ENCODE assay signal across 14 cellular contexts in the genomic region with DNA sequence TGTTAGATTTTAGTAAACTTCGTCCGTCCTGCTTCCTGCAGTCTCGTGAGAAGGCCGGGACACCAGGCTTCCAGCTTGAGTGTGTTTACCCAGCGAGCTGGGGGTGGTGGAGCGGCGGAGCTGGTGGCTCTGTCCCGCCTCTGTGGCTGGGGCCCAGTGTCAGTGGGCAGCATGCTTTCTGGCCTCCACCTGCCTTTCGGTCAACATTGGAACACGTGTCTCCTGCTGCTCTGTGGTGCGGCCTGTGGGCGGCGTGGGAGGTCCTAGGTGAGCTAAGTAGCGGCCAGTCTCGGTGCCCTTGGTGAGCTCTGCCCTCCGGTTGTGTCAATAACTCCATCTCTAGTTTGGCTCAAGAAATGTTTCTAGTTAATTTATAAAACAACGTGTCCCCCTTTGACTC.
A peak's percentile ranks its signal among the peaks of the same experiment; 100 is the strongest.
DNase-seq lines count a peak whose midpoint lies in the region; ATAC-seq, FAIRE-seq and TF ChIP-seq lines count a peak whose summit lies in the region.
"Had no signal": no experiment of that assay in that cellular context is flagged by ENCODE, and none has a peak within 500 bp of the region (broad histone marks: within the 10 kb centered on the region; RNA-seq: fewer than 3 reads in every experiment).

No MANE protein-coding gene starts in this region.

- H3K36me3 Mint-ChIP-seq in GM23338 (ENCODE audit: low read depth): no peaks in the 10 kb centered on the region

- H3K4me2 ChIP-seq in GM23338: no peak overlapping the region
- no peak overlapping the region for H3K4me2 ChIP-seq in GM12878 (ENCODE audit: control insufficient read depth, insufficient read depth)

- CTCF ChIA-PET in GM12878 (lab: Yijun Ruan, JAX): interaction anchor here (1.0 to 1.1 kb wide), 2 partner anchors 10 to 54 kb away, joined by 4 to 6 read pairs; no protein-coding TSS in a partner anchor

- DNase-seq in GM23338 (ENCODE audit: low spot score): peak; percentile 20
- peak; percentile 28 for DNase-seq in NCI-H2081 treated with DMSO at 0.1 percent for 48 hours (lab: John Stamatoyannopoulos, UW)
- no peak for DNase-seq in GM12878 (ENCODE audit: low read depth, low spot score)
- peak; percentile 62 for DNase-seq in mucosa of gallbladder (ENCODE audit: low spot score)
- no peak for DNase-seq in NCI-H1105 (lab: John Stamatoyannopoulos, UW)
- no peak for DNase-seq in dermis blood vessel endothelial cell
- no peak for DNase-seq in NCI-H1105 treated with DMSO at 0.1 percent for 48 hours (lab: John Stamatoyannopoulos, UW)
- DNase-seq: activated CD8-positive, alpha-beta memory T cell treated with anti-CD3 and anti-CD28 coated beads for 24 hours; activated effector memory CD4-positive, alpha-beta T cell treated with anti-CD3 and anti-CD28 coated beads, Interleukin-2, amount 50 U/mL, for 16 hours; HFFc6; midbrain had no signal

- H3K79me2 ChIP-seq in GM23338 (replicated peaks; ENCODE audit: insufficient read depth) (no peaks in the 10 kb centered on the region), GM12878 (ENCODE audit: control insufficient read depth, insufficient read depth, low read length) (no peaks in the 10 kb centered on the region)

- TF ChIP-seq EP300 in GM12878 (IDR thresholded peaks at IDR 0.05; ENCODE audit: borderline replicate concordance in 1 of 2, control insufficient read depth in 1 of 2, low read depth in 2 of 2, low read length in 2 of 2): no peak

- H3K4me3 ChIP-seq in GM23338 (no peak overlapping the region), GM12878 (no peak overlapping the region)
- H3K4me3 ChIP-seq: SJSA1, tibial nerve had no signal

- no TSS peak for BruUV-seq in GM12878 (replicated peaks; lab: Mats Ljungman, UMichigan)

- H3K27ac Mint-ChIP-seq in GM23338: no peak overlapping the region
- H3K27ac Mint-ChIP-seq: HFFc6 had no signal

- TF ChIP-seq CTCF in GM23338 (conservative IDR thresholded peaks at IDR 0.05; ENCODE audit: low read depth in 2 of 2): peak; percentile 10 to 43; a peak in 2 of 4 replicates
- no peak for TF ChIP-seq CTCF in GM12878 (IDR thresholded peaks at IDR 0.05 in 2 of 3, conservative IDR thresholded peaks at IDR 0.05 in 1 of 3; ENCODE audit: control insufficient read depth in 2 of 3, extremely low read depth in 1 of 3, insufficient read depth in 1 of 3, low read depth in 3 of 3, low read length in 3 of 3)

- no peaks in the 10 kb centered on the region for H3F3A ChIP-seq in GM23338 (replicated peaks; ENCODE audit: low read depth)

- H3K27me3 Mint-ChIP-seq in GM23338 (ENCODE audit: insufficient read depth, low read depth, poor library complexity): no peaks in the 10 kb centered on the region

- POLR2A ChIA-PET in GM12878 (lab: Charles Lee): interaction anchor here (0.5 kb wide), 1 partner anchor 83 kb away, joined by 3 read pairs; no protein-coding TSS in a partner anchor

- H3K27ac ChIP-seq in GM23338 (ENCODE audit: low read depth) (no peak overlapping the region), GM12878 (ENCODE audit: control insufficient read depth, insufficient read depth) (no peak overlapping the region)
- H3K27ac ChIP-seq: SJSA1, tibial nerve had no signal

- H3K27me3 ChIP-seq in GM23338 (ENCODE audit: insufficient read depth): no peaks in the 10 kb centered on the region
- H3K27me3 ChIP-seq in GM12878 (replicated peaks in 1 of 2; ENCODE audit: control insufficient read depth in 2 of 2, insufficient read depth in 2 of 2, low read length in 1 of 2): no peaks in the 10 kb centered on the region; a peak in 1 of 4 replicates
- H3K27me3 ChIP-seq: SJSA1, tibial nerve had no signal

- no peaks in the 10 kb centered on the region for H3K9me2 ChIP-seq in GM23338 (ENCODE audit: insufficient read depth)

- RAD21 ChIA-PET in GM12878 (lab: Charles Lee; ENCODE audit: unreplicated experiment): interaction anchor here (0.8 to 2.1 kb wide), 3 partner anchors 11 to 29 kb away, joined by 3 to 7 read pairs (median 4); no protein-coding TSS in a partner anchor

- peaks cover 2% of the 10 kb centered on the region; the same call in 2 of the 3 replicates for H3K9me3 ChIP-seq in GM12878 (replicated peaks; ENCODE audit: control insufficient read depth, insufficient read depth, low read length)
- H3K9me3 ChIP-seq: SJSA1, tibial nerve had no signal

- no peak overlapping the region for H3K9ac ChIP-seq in GM12878 (ENCODE audit: control insufficient read depth, insufficient read depth, low read length)

- 67% methylated on average over 17 of the region's 17 CpGs for WGBS in GM12878 (ENCODE audit: insufficient coverage, insufficient replicate concordance, low lambda C conversion rate, missing lambda C conversion rate)

- in situ Hi-C loops in GM12878 (cut with MboI): no loop called here

- no peaks in the 10 kb centered on the region for H3K4me1 ChIP-seq in GM23338 (ENCODE audit: insufficient read depth)
- H3K4me1 ChIP-seq in GM12878 (ENCODE audit: control insufficient read depth, insufficient read depth, low read length): no peaks in the 10 kb centered on the region
- H3K4me1 ChIP-seq: SJSA1 had no signal

- H3K4me3 Mint-ChIP-seq in GM23338: no peak overlapping the region
- H3K4me3 Mint-ChIP-seq: HFFc6 had no signal

- H3K36me3 ChIP-seq in GM23338 (ENCODE audit: insufficient read depth) (no peaks in the 10 kb centered on the region), GM12878 (ENCODE audit: control insufficient read depth in 2 of 2, insufficient read depth in 2 of 2, low read length in 1 of 2) (no peaks in the 10 kb centered on the region)
- H3K36me3 ChIP-seq: SJSA1, tibial nerve had no signal

- H2AFZ ChIP-seq in GM23338 (0 out of 2 replicates have a peak overlapping the region, but pooled peaks have one; percentile 28), GM12878 (ENCODE audit: control insufficient read depth, low read depth, low read length) (no peak overlapping the region)

- intact Hi-C loops in GM12878 (cut with micrococcal nuclease; ENCODE audit: unreplicated experiment): no loop called here

- no peak for TF ChIP-seq RAD21 in GM12878 (IDR thresholded peaks at IDR 0.05; ENCODE audit: insufficient read depth, low read depth, low read length)

- peak; percentile 81 for ATAC-seq in GM23338
- ATAC-seq in GM12878: peak; percentile 39; the same call in 2 of the 3 replicates
- ATAC-seq in HG03565 (IDR thresholded peaks at IDR 0.05; ENCODE audit: unreplicated experiment): no peak

- FAIRE-seq in GM12878 (lab: Jason Lieb, UNC): no peak

- SMC1A ChIA-PET in GM12878 (lab: Charles Lee; ENCODE audit: uncharacterized antibody, unreplicated experiment): interaction anchor here (1.0 to 1.4 kb wide), 4 partner anchors 13 to 117 kb away, joined by 3 to 9 read pairs (median 3); no protein-coding TSS in a partner anchor

- H4K20me1 ChIP-seq in GM23338 (replicated peaks; ENCODE audit: insufficient read depth): no peaks in the 10 kb centered on the region
- no peaks in the 10 kb centered on the region for H4K20me1 ChIP-seq in GM12878 (ENCODE audit: control insufficient read depth, insufficient read depth)

- no peak for TF ChIP-seq POLR2A in GM12878 (IDR thresholded peaks at IDR 0.05; ENCODE audit: low read depth, low read length)

- no peaks in the 10 kb centered on the region for H3K4me1 Mint-ChIP-seq in GM23338

- H3K9me3 Mint-ChIP-seq in GM23338: no peaks in the 10 kb centered on the region

TF ChIP-seq in GM23338, 12 proteins besides CTCF, POLR2A, EP300 and RAD21 (continues in another document):
- TF ChIP-seq ZNF331 (CRISPR knock-in tag; IDR thresholded peaks at IDR 0.05; ENCODE audit: low read depth) (no peak), EZH2 (IDR thresholded peaks at IDR 0.05; ENCODE audit: low read depth, unreplicated experiment) (no peak), POLR2AphosphoS5 (IDR thresholded peaks at IDR 0.05; ENCODE audit: low read depth) (no peak), NANOG (IDR thresholded peaks at IDR 0.05; ENCODE audit: borderline replicate concordance) (no peak), JUNB (IDR thresholded peaks at IDR 0.05; ENCODE audit: unreplicated experiment) (no peak)

TF ChIP-seq in GM12878, 131 proteins besides CTCF, POLR2A, EP300 and RAD21 (continues in another document):
- TF ChIP-seq ZNF622 (IDR thresholded peaks at IDR 0.05) (no peak), BMI1 (IDR thresholded peaks at IDR 0.05; ENCODE audit: borderline replicate concordance) (no peak)
- TF ChIP-seq, protein P1, sequence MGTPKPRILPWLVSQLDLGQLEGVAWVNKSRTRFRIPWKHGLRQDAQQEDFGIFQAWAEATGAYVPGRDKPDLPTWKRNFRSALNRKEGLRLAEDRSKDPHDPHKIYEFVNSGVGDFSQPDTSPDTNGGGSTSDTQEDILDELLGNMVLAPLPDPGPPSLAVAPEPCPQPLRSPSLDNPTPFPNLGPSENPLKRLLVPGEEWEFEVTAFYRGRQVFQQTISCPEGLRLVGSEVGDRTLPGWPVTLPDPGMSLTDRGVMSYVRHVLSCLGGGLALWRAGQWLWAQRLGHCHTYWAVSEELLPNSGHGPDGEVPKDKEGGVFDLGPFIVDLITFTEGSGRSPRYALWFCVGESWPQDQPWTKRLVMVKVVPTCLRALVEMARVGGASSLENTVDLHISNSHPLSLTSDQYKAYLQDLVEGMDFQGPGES (IDR thresholded peaks at IDR 0.05): no peak
- TF ChIP-seq, protein P2, sequence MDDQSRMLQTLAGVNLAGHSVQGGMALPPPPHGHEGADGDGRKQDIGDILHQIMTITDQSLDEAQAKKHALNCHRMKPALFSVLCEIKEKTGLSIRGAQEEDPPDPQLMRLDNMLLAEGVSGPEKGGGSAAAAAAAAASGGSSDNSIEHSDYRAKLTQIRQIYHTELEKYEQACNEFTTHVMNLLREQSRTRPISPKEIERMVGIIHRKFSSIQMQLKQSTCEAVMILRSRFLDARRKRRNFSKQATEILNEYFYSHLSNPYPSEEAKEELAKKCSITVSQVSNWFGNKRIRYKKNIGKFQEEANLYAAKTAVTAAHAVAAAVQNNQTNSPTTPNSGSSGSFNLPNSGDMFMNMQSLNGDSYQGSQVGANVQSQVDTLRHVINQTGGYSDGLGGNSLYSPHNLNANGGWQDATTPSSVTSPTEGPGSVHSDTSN (IDR thresholded peaks at IDR 0.05; ENCODE audit: insufficient replicate concordance, low read depth, low read length): no peak

Comparison
In these comparisons a context has a peak if more than half of its experiments do, and no peak if none do; other contexts are left out.
1. DNase-seq: peak in GM23338 (single experiment), NCI-H2081 treated with DMSO at 0.1 percent for 48 hours (single experiment) and mucosa of gallbladder (single experiment); none in GM12878 (single experiment), NCI-H1105 (single experiment), dermis blood vessel endothelial cell (single experiment) and NCI-H1105 treated with DMSO at 0.1 percent for 48 hours (single experiment).
2. CTCF ChIP-seq: peak in GM23338 (2 of 2); none in GM12878 (0 of 3).